Comparison of ENCODE assay signal across 8 cellular contexts in genomic region chr22:25404923-25405853, GRCh38.
DNase-seq lines count a peak whose midpoint lies in the region; ATAC-seq and TF ChIP-seq lines count a peak whose summit lies in the region.

No MANE protein-coding gene starts in this region.

- no peak for TF ChIP-seq CTCF in Panc1 (IDR thresholded peaks at IDR 0.05)
- TF ChIP-seq CTCF in fibroblast of the aortic adventitia (IDR thresholded peaks at IDR 0.05; ENCODE audit: insufficient read depth, low read length): no peak
- TF ChIP-seq CTCF in neural cell (IDR thresholded peaks at IDR 0.05; ENCODE audit: poor library complexity, severe bottlenecking): peak; percentile 24
- TF ChIP-seq CTCF in stomach (IDR thresholded peaks at IDR 0.05): no peak

- H3F3A ChIP-seq in neural cell (ENCODE audit: insufficient read depth, low read length, poor library complexity, severe bottlenecking): no peaks in the 10 kb centered on the region

- no peaks in the 10 kb centered on the region for H3K36me3 ChIP-seq in Panc1 (ENCODE audit: control insufficient read depth, insufficient read depth, low read length)
- H3K36me3 ChIP-seq in neural cell (ENCODE audit: insufficient read depth, low read length): no peaks in the 10 kb centered on the region
- H3K36me3 ChIP-seq in stomach: no peaks in the 10 kb centered on the region

- TF ChIP-seq EP300 in neural cell (conservative IDR thresholded peaks at IDR 0.05; ENCODE audit: poor library complexity, severe bottlenecking) (no peak), stomach (IDR thresholded peaks at IDR 0.05) (no peak)

- no peak overlapping the region for H2AFZ ChIP-seq in neural cell (ENCODE audit: low read depth, low read length)

- no peaks in the 10 kb centered on the region for H3K9me2 ChIP-seq in neural cell (ENCODE audit: insufficient read depth, low read length)

- intact Hi-C loops in Panc1 (cut with micrococcal nuclease; ENCODE audit: unreplicated experiment) (no loop called here), stomach (cut with DNase I; ENCODE audit: low total_unique reads) (no loop called here)

- BruUV-seq in Panc1 (replicated peaks; lab: Mats Ljungman, UMichigan): no TSS peak

- WGBS in stomach, 5 donors: 0 to 1% (median 0%) methylated on average over 22 to 117 of the region's 118 CpGs

- H3K27me3 ChIP-seq in Panc1 (ENCODE audit: control insufficient read depth, insufficient read depth, low read length) (no peaks in the 10 kb centered on the region), neural cell (ENCODE audit: insufficient read depth, low read depth, low read length) (no peaks in the 10 kb centered on the region), stomach (no peaks in the 10 kb centered on the region)

- peak; percentile 16 for TF ChIP-seq RAD21 in neural cell (conservative IDR thresholded peaks at IDR 0.05)

- CTCF ChIA-PET in Panc1 (lab: Charles Lee): no interaction called here

- peaks cover 25% of the 10 kb centered on the region for H3K4me1 ChIP-seq in Panc1 (ENCODE audit: control insufficient read depth, insufficient read depth, low read length)
- peaks cover 41 to 52% (median 46%) of the 10 kb centered on the region in 4 donors for H3K4me1 ChIP-seq in stomach

- POLR2A ChIA-PET in Panc1 (lab: Charles Lee): no interaction called here

- H4K20me1 ChIP-seq in neural cell (ENCODE audit: insufficient read depth): no peaks in the 10 kb centered on the region

- ATAC-seq in HG02623 (IDR thresholded peaks at IDR 0.05; ENCODE audit: unreplicated experiment): peak; percentile 45
- ATAC-seq in Panc1: peak; percentile 62
- no peak for ATAC-seq in GM19395 (IDR thresholded peaks at IDR 0.05; ENCODE audit: unreplicated experiment)

- peak overlapping the region; percentile 62 for H3K4me2 ChIP-seq in neural cell (ENCODE audit: low read length)

- DNase-seq in Panc1 (ENCODE audit: low read depth, low spot score): no peak
- peak; percentile 49 for DNase-seq in activated effector memory CD4-positive, alpha-beta T cell treated with Interleukin-2 at 50 U/mL for 16 hours
- peak; percentile 61 for DNase-seq in fibroblast of the aortic adventitia (ENCODE audit: low read depth)
- peak; percentile 83 for DNase-seq in stomach

- peak overlapping the region; percentile 68 for H3K9ac ChIP-seq in neural cell (ENCODE audit: low read length)

- H3K9me3 ChIP-seq in Panc1 (ENCODE audit: control insufficient read depth, insufficient read depth, low read depth, low read length) (no peaks in the 10 kb centered on the region), neural cell (ENCODE audit: low read length) (no peaks in the 10 kb centered on the region), stomach (no peaks in the 10 kb centered on the region)

- peak overlapping the region; percentile 74 for H3K4me3 ChIP-seq in GM08714 (ENCODE audit: low read length)
- peak overlapping the region; percentile 65 to 84 for H3K4me3 ChIP-seq in Panc1 (ENCODE audit: low read depth in 2 of 2, low read length in 2 of 2)
- H3K4me3 ChIP-seq in fibroblast of the aortic adventitia (ENCODE audit: low read depth, low read length): peak overlapping the region; percentile 75
- H3K4me3 ChIP-seq in neural cell (ENCODE audit: low read length): peak overlapping the region; percentile 75
- H3K4me3 ChIP-seq in stomach: peak overlapping the region; percentile 74 to 97 (median 92)

- H3K27ac ChIP-seq in Panc1 (ENCODE audit: low read length): peak overlapping the region; percentile 84
- H3K27ac ChIP-seq in neural cell (ENCODE audit: low read length): no peak overlapping the region
- peak overlapping the region; percentile 85 to 94 (median 87) for H3K27ac ChIP-seq in stomach

- no peak for TF ChIP-seq POLR2A in stomach (IDR thresholded peaks at IDR 0.05)

- in situ Hi-C loops in Panc1 (cut with HindIII; ENCODE audit: low pct_unique_long_range_greater_than_20kb, low sequenced_read_pairs): no loop called here

- peaks cover 8% of the 10 kb centered on the region for H3K79me2 ChIP-seq in neural cell (replicated peaks; ENCODE audit: insufficient read depth, low read length)

TF ChIP-seq in neural cell, 6 proteins besides CTCF, POLR2A, EP300 and RAD21:
- TF ChIP-seq MXI1 (conservative IDR thresholded peaks at IDR 0.05; ENCODE audit: poor library complexity, severe bottlenecking) (peak; percentile 62), REST (IDR thresholded peaks at IDR 0.05; ENCODE audit: borderline replicate concordance) (no peak), POLR2AphosphoS5 (IDR thresholded peaks at IDR 0.05) (peak; percentile 70)
